In genomic region chr6:105763866-105764265, GRCh38 we compare ENCODE assay signal across 23 cellular contexts.
"Had no signal": no experiment of that assay in that cellular context is flagged by ENCODE, and none has a peak within 500 bp of the region (broad histone marks: within the 10 kb centered on the region; RNA-seq: fewer than 3 reads in every experiment).

No MANE protein-coding gene starts in this region.

- H3K4me1 ChIP-seq: left ventricle myocardium inferior, parathyroid adenoma, psoas muscle, sigmoid colon, upper lobe of right lung had no signal

- H3K9ac ChIP-seq: parathyroid adenoma had no signal

- H3K36me3 Mint-ChIP-seq: activated naive CD4-positive, alpha-beta T cell treated with anti-CD3 and anti-CD28 coated beads, Interleukin-2, amount 50 U/mL, for 72 hours; WTC11 had no signal

- H3K9me3 ChIP-seq: left ventricle myocardium inferior, psoas muscle, sigmoid colon, suprapubic skin, tibial artery, upper lobe of right lung had no signal

- H3K27ac Mint-ChIP-seq: activated CD8-positive, alpha-beta memory T cell treated with anti-CD3 and anti-CD28 coated beads, Interleukin-2, amount 10 ng/mL, durations not matched to agents 7 days and 5 days; activated CD8-positive, alpha-beta T cell treated with anti-CD3 and anti-CD28 coated beads, Interleukin-2, amount 10 ng/mL, durations not matched to agents 7 days and 5 days; activated naive CD4-positive, alpha-beta T cell treated with anti-CD3 and anti-CD28 coated beads, Interleukin-2, amount 50 U/mL, for 72 hours; activated T-helper 2 cell treated with anti-CD3 and anti-CD28 coated beads, Interferon-gamma antibody, Interleukin-2, Interleukin-4, amounts not matched to agents 10 μg/mL and 5 μg/mL and 100 μg/mL, durations not matched to agents 14 hours and 24 hours and 36 hours; naive thymus-derived CD4-positive, alpha-beta T cell; WTC11 had no signal

- H3K4me3 ChIP-seq: cardiac muscle cell, coronary artery, dorsolateral prefrontal cortex, left ventricle myocardium inferior, psoas muscle, sigmoid colon, suprapubic skin, tibial artery, upper lobe of right lung had no signal

- DNase-seq: activated CD8-positive, alpha-beta memory T cell treated with anti-CD3 and anti-CD28 coated beads, Interleukin-2, amount 10 ng/mL, durations not matched to agents 7 days and 5 days; activated CD8-positive, alpha-beta T cell treated with anti-CD3 and anti-CD28 coated beads, Interleukin-2, amount 10 ng/mL, durations not matched to agents 7 days and 5 days; activated T-cell treated with anti-CD3 and anti-CD28 coated beads, Interleukin-2, amount 50 U/mL, for 48 hours; cerebellar nuclear complex; dorsolateral prefrontal cortex; effector memory CD4-positive, alpha-beta T cell; left ventricle myocardium inferior; naive thymus-derived CD4-positive, alpha-beta T cell; psoas muscle; sigmoid colon; stimulated activated CD4-positive, alpha-beta T cell treated with anti-CD3 and anti-CD28 coated beads, Interleukin-15, amount 100 ng/mL, for 24 hours; stimulated activated CD4-positive, alpha-beta T cell treated with anti-CD3 and anti-CD28 coated beads, Interleukin-2, amount 100 ng/mL, for 24 hours; stimulated activated naive CD4-positive, alpha-beta T cell; T-helper 2 cell; tibial artery; upper lobe of right lung had no signal

- ATAC-seq: activated CD8-positive, alpha-beta memory T cell treated with anti-CD3 and anti-CD28 coated beads, Interleukin-2, amount 10 ng/mL, durations not matched to agents 7 days and 5 days; activated CD8-positive, alpha-beta T cell treated with anti-CD3 and anti-CD28 coated beads, Interleukin-2, amount 10 ng/mL, durations not matched to agents 7 days and 5 days; activated naive CD4-positive, alpha-beta T cell treated with anti-CD3 and anti-CD28 coated beads, Interleukin-2, amount 50 U/mL, for 72 hours; naive thymus-derived CD4-positive, alpha-beta T cell; psoas muscle; upper lobe of right lung; WTC11 had no signal

- H3K36me3 ChIP-seq: cardiac muscle cell, left ventricle myocardium inferior, sigmoid colon, suprapubic skin, tibial artery, upper lobe of right lung had no signal

- H3K9me3 Mint-ChIP-seq: activated naive CD4-positive, alpha-beta T cell treated with anti-CD3 and anti-CD28 coated beads, Interleukin-2, amount 50 U/mL, for 72 hours; activated T-helper 2 cell treated with anti-CD3 and anti-CD28 coated beads, Interferon-gamma antibody, Interleukin-2, Interleukin-4, amounts not matched to agents 10 μg/mL and 5 μg/mL and 100 μg/mL, durations not matched to agents 14 hours and 24 hours and 36 hours; WTC11 had no signal

- H2AFZ ChIP-seq: parathyroid adenoma had no signal

- H3K79me2 ChIP-seq: parathyroid adenoma had no signal

- H3K27ac ChIP-seq: cardiac muscle cell, coronary artery, dorsolateral prefrontal cortex, left ventricle myocardium inferior, parathyroid adenoma, psoas muscle, sigmoid colon, suprapubic skin, tibial artery, upper lobe of right lung had no signal

- H3K27me3 ChIP-seq: cardiac muscle cell, sigmoid colon, suprapubic skin, tibial artery, upper lobe of right lung had no signal

- H3K4me3 Mint-ChIP-seq: activated CD8-positive, alpha-beta memory T cell treated with anti-CD3 and anti-CD28 coated beads, Interleukin-2, amount 10 ng/mL, durations not matched to agents 7 days and 5 days; activated CD8-positive, alpha-beta T cell treated with anti-CD3 and anti-CD28 coated beads, Interleukin-2, amount 10 ng/mL, durations not matched to agents 7 days and 5 days; naive thymus-derived CD4-positive, alpha-beta T cell; WTC11 had no signal
